In genomic region chr3:50350213-50350526, GRCh38 we compare ENCODE assay signal across 8 cellular contexts. TPM values are rescaled to one million over a fixed set of nuclear protein-coding genes. Genes with fewer than 3 reads are reported as not detected.
DNase-seq lines count a peak whose midpoint lies in the region; ATAC-seq, FAIRE-seq and TF ChIP-seq lines count a peak whose summit lies in the region.

No MANE protein-coding gene starts in this region.

- no peak for TF ChIP-seq RAD21 in H1 (IDR thresholded peaks at IDR 0.05 in 1 of 2, conservative IDR thresholded peaks at IDR 0.05 in 1 of 2; ENCODE audit: low read depth in 2 of 2, low read length in 2 of 2)

- POLR2A ChIA-PET in H1 (lab: Charles Lee; ENCODE audit: partially characterized antibody), result interaction anchor here (0.5 to 5.3 kb wide), 8 partner anchors 10 to 36 kb away, joined by 3 to 22 read pairs (median 4); partner anchors contain the start of gene RASSF1

- CTCF ChIA-PET in H1 (lab: Charles Lee; ENCODE audit: partially characterized antibody), result interaction anchor here (0.7 to 13.4 kb wide), 14 partner anchors 11 to 282 kb away, joined by 3 to 136 read pairs (median 9); partner anchors contain the start of gene TMEM115

- no peak overlapping the region for H2BK120ac ChIP-seq in H1 (replicated peaks; ENCODE audit: low read depth, low read length)

- H3K27me3 ChIP-seq in CD4-positive, CD25-positive, alpha-beta regulatory T cell (ENCODE audit: control insufficient read depth, insufficient read depth, low read length), result no peaks in the 10 kb centered on the region
- H3K27me3 ChIP-seq in NT2/D1 (ENCODE audit: insufficient read depth, insufficient read length), result peaks cover 10% of the 10 kb centered on the region
- peaks cover 0 to 7% (median 7%) of the 10 kb centered on the region in 4 experiments; a peak in 6 of 7 replicates for H3K27me3 ChIP-seq in H1 (replicated peaks in 1 of 4; ENCODE audit: control insufficient read depth in 3 of 4, extremely low read depth in 1 of 4, insufficient read depth in 3 of 4, low read length in 3 of 4)
- peaks cover 13% of the 10 kb centered on the region for H3K27me3 ChIP-seq in neural progenitor cell

- WGBS in H1 (ENCODE audit: extremely low coverage in 1 of 2, insufficient coverage in 1 of 2, insufficient read length in 1 of 2, insufficient replicate concordance in 2 of 2, low coverage in 1 of 2, low lambda C conversion rate in 2 of 2, missing lambda C conversion rate in 1 of 2), 2 experiments, result 33% methylated on average over 7 of the region's 7 CpGs; no CpG with 5 or more reads in 1 of the 2 experiments

- peak overlapping the region; percentile 37; the same call in 1 of the 2 replicates for H4K8ac ChIP-seq in H1 (ENCODE audit: extremely low read depth, insufficient read depth, low read length)

- H3K23me2 ChIP-seq in H1 (ENCODE audit: low read depth, low read length), result peaks cover 17% of the 10 kb centered on the region

- peaks cover 26% of the 10 kb centered on the region for H3F3A ChIP-seq in neural progenitor cell (ENCODE audit: low read depth)

- no peak overlapping the region for H3K4ac ChIP-seq in H1 (replicated peaks; ENCODE audit: insufficient read length, low read depth, low read length)

- peak overlapping the region; percentile 85; the same call in 1 of the 2 replicates for H3K18ac ChIP-seq in H1 (ENCODE audit: extremely low read depth, low read length)

- H3K79me1 ChIP-seq in H1 (ENCODE audit: low read depth, low read length), result no peaks in the 10 kb centered on the region; the same call in 1 of the 2 replicates

- H2BK5ac ChIP-seq in H1 (ENCODE audit: low read depth, low read length), result 0 out of 2 replicates have a peak overlapping the region, but pooled peaks have one; percentile 94

- H3K4me3 ChIP-seq in CD4-positive, CD25-positive, alpha-beta regulatory T cell (ENCODE audit: low read depth, low read length), result peak overlapping the region; percentile 81
- H3K4me3 ChIP-seq in NT2/D1 (ENCODE audit: insufficient read length, low read depth), result peak overlapping the region; percentile 100
- H3K4me3 ChIP-seq in H1 (ENCODE audit: extremely low read depth in 1 of 4, insufficient read depth in 2 of 4, low read depth in 3 of 4, low read length in 4 of 4), result peak overlapping the region; percentile 79 to 87 (median 82)
- peak overlapping the region; percentile 84 for H3K4me3 ChIP-seq in neural progenitor cell

- peak overlapping the region; percentile 96 for H3K9ac ChIP-seq in NT2/D1 (ENCODE audit: insufficient read length, low read depth)
- peak overlapping the region in 2 of 4 experiments; percentile 36 to 42; a peak in 5 of 7 replicates for H3K9ac ChIP-seq in H1 (replicated peaks in 1 of 4; ENCODE audit: extremely low read depth in 1 of 4, low read depth in 3 of 4, low read length in 3 of 4)
- H3K9ac ChIP-seq in neural progenitor cell, result peak overlapping the region; percentile 17

- H3K36me3 Mint-ChIP-seq in CD4-positive, CD25-positive, alpha-beta regulatory T cell, result peaks cover 13% of the 10 kb centered on the region
- H3K36me3 Mint-ChIP-seq in neural progenitor cell, result peaks cover 5% of the 10 kb centered on the region

- H3K27me3 Mint-ChIP-seq in CD4-positive, CD25-positive, alpha-beta regulatory T cell, result no peaks in the 10 kb centered on the region
- H3K27me3 Mint-ChIP-seq in neural progenitor cell (ENCODE audit: insufficient read depth, low read depth), result peaks cover 11% of the 10 kb centered on the region

- H3K27ac Mint-ChIP-seq in CD4-positive, CD25-positive, alpha-beta regulatory T cell, result peak overlapping the region; percentile 98 to 99 (median 99)
- H3K27ac Mint-ChIP-seq in neural progenitor cell, result peak overlapping the region; percentile 9

- H4K20me1 ChIP-seq in H1 (replicated peaks in 1 of 2; ENCODE audit: control insufficient read depth in 1 of 2, insufficient read depth in 2 of 2, low read length in 2 of 2) (peaks cover 0 to 3% of the 10 kb centered on the region in 2 experiments), neural progenitor cell (ENCODE audit: low read depth) (peaks cover 11% of the 10 kb centered on the region)

- no peak for DNase-seq in CD4-positive, CD25-positive, alpha-beta regulatory T cell
- DNase-seq in NT2/D1 (ENCODE audit: low read depth, low spot score) (no peak), H1 (ENCODE audit: low read depth in 1 of 2, low spot score in 2 of 2) (no peak), neural progenitor cell (ENCODE audit: low spot score) (no peak), DMS153 (lab: John Stamatoyannopoulos, UW) (no peak), activated gamma-delta T cell (lab: John Stamatoyannopoulos, UW) (no peak)

- H3K4me1 ChIP-seq in CD4-positive, CD25-positive, alpha-beta regulatory T cell (ENCODE audit: control insufficient read depth, insufficient read depth, low read length, poor library complexity, severe bottlenecking), result peaks cover 48% of the 10 kb centered on the region
- H3K4me1 ChIP-seq in NT2/D1 (ENCODE audit: insufficient read depth, insufficient read length), result peaks cover 9% of the 10 kb centered on the region
- peaks cover 0 to 11% (median 8%) of the 10 kb centered on the region in 4 experiments; a peak in 5 of 7 replicates for H3K4me1 ChIP-seq in H1 (replicated peaks in 1 of 4; ENCODE audit: control insufficient read depth in 3 of 4, insufficient read depth in 4 of 4, low read length in 3 of 4)
- H3K4me1 ChIP-seq in neural progenitor cell, result peaks cover 10% of the 10 kb centered on the region

- peak overlapping the region; percentile 91 to 97 (median 96) for H3K4me3 Mint-ChIP-seq in CD4-positive, CD25-positive, alpha-beta regulatory T cell
- H3K4me3 Mint-ChIP-seq in neural progenitor cell, result peak overlapping the region; percentile 94

- H3K4me2 ChIP-seq in H1 (ENCODE audit: insufficient read depth in 1 of 2, low read depth in 2 of 2, low read length in 2 of 2), result peak overlapping the region; percentile 64 to 90
- H3K4me2 ChIP-seq in neural progenitor cell, result peak overlapping the region; percentile 93

- H3K9me3 ChIP-seq in CD4-positive, CD25-positive, alpha-beta regulatory T cell (ENCODE audit: control insufficient read depth in 2 of 2, low read length in 2 of 2), result no peaks in the 10 kb centered on the region
- H3K9me3 ChIP-seq in NT2/D1 (ENCODE audit: insufficient read depth, low read length) (no peaks in the 10 kb centered on the region), H1 (ENCODE audit: insufficient read depth in 2 of 2, low read depth in 1 of 2, low read length in 1 of 2) (no peaks in the 10 kb centered on the region), neural progenitor cell (ENCODE audit: low read depth) (no peaks in the 10 kb centered on the region)

- H3K9me3 Mint-ChIP-seq in CD4-positive, CD25-positive, alpha-beta regulatory T cell, result no peaks in the 10 kb centered on the region
- H3K9me3 Mint-ChIP-seq in neural progenitor cell, result no peaks in the 10 kb centered on the region

- no peak overlapping the region for H3K56ac ChIP-seq in H1 (replicated peaks; ENCODE audit: insufficient read length, low read depth, low read length)

- no peak for TF ChIP-seq POLR2A in H1 (IDR thresholded peaks at IDR 0.05; ENCODE audit: control extremely low read depth in 1 of 2, low read depth in 2 of 2, low read length in 2 of 2)

- no peak overlapping the region for H2BK20ac ChIP-seq in H1 (ENCODE audit: low read length)

- H3K27ac ChIP-seq in CD4-positive, CD25-positive, alpha-beta regulatory T cell (ENCODE audit: insufficient read depth, low read length, poor library complexity, severe bottlenecking), result peak overlapping the region; percentile 93
- H3K27ac ChIP-seq in H1 (ENCODE audit: low read depth, low read length) (no peak overlapping the region), neural progenitor cell (no peak overlapping the region)

- ATAC-seq in CD4-positive, CD25-positive, alpha-beta regulatory T cell (ENCODE audit: low read depth in 2 of 2), result no peak
- ATAC-seq in HG02571 (IDR thresholded peaks at IDR 0.05; ENCODE audit: unreplicated experiment) (no peak), HG02642 (IDR thresholded peaks at IDR 0.05; ENCODE audit: poor library complexity, unreplicated experiment) (no peak)

- no peaks in the 10 kb centered on the region for H3K79me2 ChIP-seq in H1 (ENCODE audit: control insufficient read depth in 1 of 2, insufficient read depth in 2 of 2, low read length in 2 of 2)
- H3K79me2 ChIP-seq in neural progenitor cell (ENCODE audit: low read depth), result peaks cover 9% of the 10 kb centered on the region

- 0 out of 2 replicates have a peak overlapping the region, but pooled peaks have one; percentile 72 for H2BK15ac ChIP-seq in H1 (ENCODE audit: low read length)

- H3K14ac ChIP-seq in H1 (ENCODE audit: insufficient read length), result no peak overlapping the region

- H2AFZ ChIP-seq in H1 (ENCODE audit: low read length) (peak overlapping the region; percentile 82; the same call in 1 of the 2 replicates), neural progenitor cell (replicated peaks) (peak overlapping the region; percentile 91)

- TF ChIP-seq EP300 in H1 (IDR thresholded peaks at IDR 0.05; ENCODE audit: borderline replicate concordance in 1 of 2, low read depth in 2 of 2, low read length in 2 of 2), result no peak

- H4K91ac ChIP-seq in H1 (replicated peaks; ENCODE audit: insufficient read length, low read length), result no peak overlapping the region

- H2BK12ac ChIP-seq in H1 (ENCODE audit: low read depth, low read length), result no peak overlapping the region; the same call in 1 of the 2 replicates

- no peak for TF ChIP-seq CTCF in H1 (IDR thresholded peaks at IDR 0.05; ENCODE audit: control extremely low read depth in 1 of 3, insufficient read depth in 1 of 3, low read depth in 1 of 3, low read length in 3 of 3)
- TF ChIP-seq CTCF in neural progenitor cell (IDR thresholded peaks at IDR 0.05), result no peak

- H3K23ac ChIP-seq in H1 (ENCODE audit: insufficient read length), result no peak overlapping the region

- H4K5ac ChIP-seq in H1 (ENCODE audit: insufficient read length, low read depth, low read length), result no peak overlapping the region

- H3K4me1 Mint-ChIP-seq in CD4-positive, CD25-positive, alpha-beta regulatory T cell, result peaks cover 5 to 85% (median 42%) of the 10 kb centered on the region in 4 donors
- peaks cover 25% of the 10 kb centered on the region for H3K4me1 Mint-ChIP-seq in neural progenitor cell

- no peak overlapping the region for H2AK5ac ChIP-seq in H1 (ENCODE audit: low read depth, low read length)

- peaks cover 40% of the 10 kb centered on the region for H3K36me3 ChIP-seq in CD4-positive, CD25-positive, alpha-beta regulatory T cell (ENCODE audit: control insufficient read depth, insufficient read depth, low read length)
- H3K36me3 ChIP-seq in NT2/D1 (ENCODE audit: insufficient read depth, insufficient read length, low read length) (peaks cover 56% of the 10 kb centered on the region), H1 (ENCODE audit: control insufficient read depth in 2 of 4, insufficient read depth in 4 of 4, low read length in 3 of 4) (peaks cover 4 to 7% (median 6%) of the 10 kb centered on the region in 4 experiments; a peak in 5 of 8 replicates), neural progenitor cell (no peaks in the 10 kb centered on the region)

- no peak for FAIRE-seq in H1 (lab: Jason Lieb, UNC)

RNA-seq across cellular contexts. Expression of gene NPRL2, which starts 0.4 kb away (rescaled TPM):
- 30.1 TPM for total RNA-seq in CD4-positive, CD25-positive, alpha-beta regulatory T cell
- 10 to 100 TPM; 43.0 to 51.8 (median 49.6) TPM for polyA plus RNA-seq in CD4-positive, CD25-positive, alpha-beta regulatory T cell
- total RNA-seq in H1 (2021; fragmentation: NEBNext Ultra II Directional; extraction: Animal tissue kit (Norgen Biotek cat#: 25700)), result 25.0 and 28.4 TPM in 2 replicates
- polyA plus RNA-seq in H1 (2011; rRNA removed), result 51.4 and 52.3 TPM in 2 replicates
- 53.3 TPM for polyA plus RNA-seq in H1 (2011; cell fraction: cytosol; rRNA removed)
- polyA plus RNA-seq in H1 (2011; cell fraction: nucleus; rRNA removed), result 91.8 TPM
- 18.1 to 35.5 TPM (median 31.5 TPM) in 4 replicates for polyA plus RNA-seq in H1 (2012, experiment 1 of 2)
- polyA plus RNA-seq in H1 (2012, experiment 2 of 2), result 26.4 TPM
- polyA plus RNA-seq in H1 (2013, experiment 1 of 2), result 14.6 TPM
- 13.2 TPM for polyA plus RNA-seq in H1 (2013, experiment 2 of 2)
- polyA minus RNA-seq in H1 (2011; rRNA and poly(A)+ RNA removed), result 54.5 and 61.1 TPM in 2 replicates
- polyA minus RNA-seq in H1 (2011; cell fraction: cytosol; rRNA and poly(A)+ RNA removed), result 13.8 TPM
- polyA minus RNA-seq in H1 (2011; cell fraction: nucleus; rRNA and poly(A)+ RNA removed), result 20.9 TPM
- 15.5 and 35.7 TPM in 2 replicates for total RNA-seq in neural progenitor cell (ENCODE audit: low replicate concordance)

RNA-seq across cellular contexts. Expression of gene CYB561D2, which starts 0.5 kb away (rescaled TPM):
- total RNA-seq in CD4-positive, CD25-positive, alpha-beta regulatory T cell, result 28.5 TPM
- polyA plus RNA-seq in CD4-positive, CD25-positive, alpha-beta regulatory T cell, result 10 to 100 TPM; 66.3 to 92.2 (median 79.2) TPM
- total RNA-seq in H1 (2021; fragmentation: NEBNext Ultra II Directional; extraction: Animal tissue kit (Norgen Biotek cat#: 25700)), result 9.8 and 9.9 TPM in 2 replicates
- polyA plus RNA-seq in H1 (2011; rRNA removed), result 34.0 and 34.5 TPM in 2 replicates
- polyA plus RNA-seq in H1 (2011; cell fraction: cytosol; rRNA removed), result 22.8 TPM
- 24.8 TPM for polyA plus RNA-seq in H1 (2011; cell fraction: nucleus; rRNA removed)
- polyA plus RNA-seq in H1 (2012, experiment 1 of 2), result 10.0 to 19.4 TPM (median 15.1 TPM) in 4 replicates
- 22.1 TPM for polyA plus RNA-seq in H1 (2012, experiment 2 of 2)
- 11.8 TPM for polyA plus RNA-seq in H1 (2013, experiment 1 of 2)
- 12.9 TPM for polyA plus RNA-seq in H1 (2013, experiment 2 of 2)
- 9.2 and 14.0 TPM in 2 replicates for polyA minus RNA-seq in H1 (2011; rRNA and poly(A)+ RNA removed)
- polyA minus RNA-seq in H1 (2011; cell fraction: cytosol; rRNA and poly(A)+ RNA removed), result 6.3 TPM
- 7.3 TPM for polyA minus RNA-seq in H1 (2011; cell fraction: nucleus; rRNA and poly(A)+ RNA removed)
- total RNA-seq in neural progenitor cell (ENCODE audit: low replicate concordance), result 2.2 and 13.8 TPM in 2 replicates

RNA-seq across cellular contexts. Expression of gene ZMYND10, which starts 4.6 kb away (rescaled TPM):
- 1.6 TPM for total RNA-seq in CD4-positive, CD25-positive, alpha-beta regulatory T cell
- under 1 TPM in 1 of 4 donors, not detected in 3; 0.09 TPM for polyA plus RNA-seq in CD4-positive, CD25-positive, alpha-beta regulatory T cell
- total RNA-seq in H1 (2021; fragmentation: NEBNext Ultra II Directional; extraction: Animal tissue kit (Norgen Biotek cat#: 25700)), result 0.54 and 0.56 TPM in 2 replicates
- 0.79 and 0.93 TPM in 2 replicates for polyA plus RNA-seq in H1 (2011; rRNA removed)
- polyA plus RNA-seq in H1 (2011; cell fraction: cytosol; rRNA removed), result 0.96 TPM
- 2.1 TPM for polyA plus RNA-seq in H1 (2011; cell fraction: nucleus; rRNA removed)
- polyA plus RNA-seq in H1 (2012, experiment 1 of 2), result 0.18 to 0.96 TPM (median 0.41 TPM) in 4 replicates
- 0.20 TPM for polyA plus RNA-seq in H1 (2012, experiment 2 of 2)
- polyA plus RNA-seq in H1 (2013, experiment 1 of 2), result 0.67 TPM
- 0.40 TPM for polyA plus RNA-seq in H1 (2013, experiment 2 of 2)
- 0.32 TPM in 2 replicates for polyA minus RNA-seq in H1 (2011; rRNA and poly(A)+ RNA removed)
- not detected for polyA minus RNA-seq in H1 (2011; cell fraction: cytosol; rRNA and poly(A)+ RNA removed)
- 0.50 TPM for polyA minus RNA-seq in H1 (2011; cell fraction: nucleus; rRNA and poly(A)+ RNA removed)
- total RNA-seq in neural progenitor cell (ENCODE audit: low replicate concordance), result 0.37 and 1.7 TPM in 2 replicates

RNA-seq across cellular contexts. Expression of gene TMEM115, which starts 9.2 kb away (rescaled TPM):
- total RNA-seq in CD4-positive, CD25-positive, alpha-beta regulatory T cell, result 18.3 TPM
- 10 to 100 TPM; 33.5 to 38.6 (median 36.5) TPM for polyA plus RNA-seq in CD4-positive, CD25-positive, alpha-beta regulatory T cell
- 25.3 and 25.4 TPM in 2 replicates for total RNA-seq in H1 (2021; fragmentation: NEBNext Ultra II Directional; extraction: Animal tissue kit (Norgen Biotek cat#: 25700))
- 32.4 and 41.9 TPM in 2 replicates for polyA plus RNA-seq in H1 (2011; rRNA removed)
- 28.3 TPM for polyA plus RNA-seq in H1 (2011; cell fraction: cytosol; rRNA removed)
- polyA plus RNA-seq in H1 (2011; cell fraction: nucleus; rRNA removed), result 26.5 TPM
- polyA plus RNA-seq in H1 (2012, experiment 1 of 2), result 14.1 to 22.1 TPM (median 19.9 TPM) in 4 replicates
- 26.6 TPM for polyA plus RNA-seq in H1 (2012, experiment 2 of 2)
- 38.1 TPM for polyA plus RNA-seq in H1 (2013, experiment 1 of 2)
- polyA plus RNA-seq in H1 (2013, experiment 2 of 2), result 41.2 TPM
- 18.7 and 24.3 TPM in 2 replicates for polyA minus RNA-seq in H1 (2011; rRNA and poly(A)+ RNA removed)
- 20.0 TPM for polyA minus RNA-seq in H1 (2011; cell fraction: cytosol; rRNA and poly(A)+ RNA removed)
- 14.9 TPM for polyA minus RNA-seq in H1 (2011; cell fraction: nucleus; rRNA and poly(A)+ RNA removed)
- total RNA-seq in neural progenitor cell (ENCODE audit: low replicate concordance), result 6.3 and 28.0 TPM in 2 replicates

RNA-seq across cellular contexts. Expression of gene RASSF1, which starts 9.5 kb away (rescaled TPM):
- 76.0 TPM for total RNA-seq in CD4-positive, CD25-positive, alpha-beta regulatory T cell
- 10 to 100 TPM; 48.4 to 67.4 (median 54.7) TPM for polyA plus RNA-seq in CD4-positive, CD25-positive, alpha-beta regulatory T cell
- total RNA-seq in H1 (2021; fragmentation: NEBNext Ultra II Directional; extraction: Animal tissue kit (Norgen Biotek cat#: 25700)), result 10.3 and 11.2 TPM in 2 replicates
- 15.7 and 15.9 TPM in 2 replicates for polyA plus RNA-seq in H1 (2011; rRNA removed)
- polyA plus RNA-seq in H1 (2011; cell fraction: cytosol; rRNA removed), result 20.5 TPM
- polyA plus RNA-seq in H1 (2011; cell fraction: nucleus; rRNA removed), result 22.6 TPM
- 12.1 to 16.1 TPM (median 13.6 TPM) in 4 replicates for polyA plus RNA-seq in H1 (2012, experiment 1 of 2)
- 7.0 TPM for polyA plus RNA-seq in H1 (2012, experiment 2 of 2)
- 7.7 TPM for polyA plus RNA-seq in H1 (2013, experiment 1 of 2)
- 7.1 TPM for polyA plus RNA-seq in H1 (2013, experiment 2 of 2)
- polyA minus RNA-seq in H1 (2011; rRNA and poly(A)+ RNA removed), result 4.5 and 5.8 TPM in 2 replicates
- polyA minus RNA-seq in H1 (2011; cell fraction: cytosol; rRNA and poly(A)+ RNA removed), result 2.0 TPM
- 10.0 TPM for polyA minus RNA-seq in H1 (2011; cell fraction: nucleus; rRNA and poly(A)+ RNA removed)
- 13.7 and 19.5 TPM in 2 replicates for total RNA-seq in neural progenitor cell (ENCODE audit: low replicate concordance)
